ENCODE assay signal across 23 cellular contexts in genomic region chr14:80105488-80105994, GRCh38.
"Had no signal": no experiment of that assay in that cellular context is flagged by ENCODE, and none has a peak within 500 bp of the region (broad histone marks: within the 10 kb centered on the region; RNA-seq: fewer than 3 reads in every experiment).

No MANE protein-coding gene starts in this region.

- ATAC-seq: effector memory CD8-positive, alpha-beta T cell; esophagus mucosa; gastrocnemius medialis; heart right ventricle; left cardiac atrium; lower lobe of right lung; mucosa of descending colon; naive thymus-derived CD8-positive, alpha-beta T cell had no signal

- H3K4me3 ChIP-seq: colonic mucosa, esophagus squamous epithelium, gastrocnemius medialis, heart right ventricle, left ventricle myocardium inferior, lower lobe of right lung, mucosa of descending colon had no signal

- H3K9me3 ChIP-seq: colonic mucosa, esophagus squamous epithelium, gastrocnemius medialis, left ventricle myocardium inferior, lower lobe of right lung, mucosa of descending colon had no signal

- H3K27me3 ChIP-seq: colonic mucosa, esophagus squamous epithelium, gastrocnemius medialis, heart right ventricle had no signal

- H3K36me3 ChIP-seq: colonic mucosa, esophagus squamous epithelium, gastrocnemius medialis, heart right ventricle, left ventricle myocardium inferior, lower lobe of right lung had no signal

- DNase-seq: colonic mucosa; cortex of kidney; effector CD8-positive, alpha-beta T cell; effector memory CD8-positive, alpha-beta T cell; endodermal cell; erythroblast; esophagus squamous epithelium; foreskin fibroblast; foreskin melanocyte; gastrocnemius medialis; glutamatergic neuron; head of caudate nucleus; heart right ventricle; hippocampal formation; left cardiac atrium; left ventricle myocardium inferior; lower lobe of right lung; mesenchymal stem cell; mucosa of descending colon; naive B cell; naive thymus-derived CD8-positive, alpha-beta T cell had no signal

- H3K4me1 ChIP-seq: colonic mucosa, esophagus squamous epithelium, gastrocnemius medialis, heart right ventricle, left ventricle myocardium inferior, lower lobe of right lung had no signal

- H3K27ac ChIP-seq: colonic mucosa, epithelial cell of prostate, esophagus squamous epithelium, gastrocnemius medialis, heart right ventricle, left ventricle myocardium inferior, lower lobe of right lung had no signal
